Comparison of ENCODE assay signal across 22 cellular contexts in the genomic region with DNA sequence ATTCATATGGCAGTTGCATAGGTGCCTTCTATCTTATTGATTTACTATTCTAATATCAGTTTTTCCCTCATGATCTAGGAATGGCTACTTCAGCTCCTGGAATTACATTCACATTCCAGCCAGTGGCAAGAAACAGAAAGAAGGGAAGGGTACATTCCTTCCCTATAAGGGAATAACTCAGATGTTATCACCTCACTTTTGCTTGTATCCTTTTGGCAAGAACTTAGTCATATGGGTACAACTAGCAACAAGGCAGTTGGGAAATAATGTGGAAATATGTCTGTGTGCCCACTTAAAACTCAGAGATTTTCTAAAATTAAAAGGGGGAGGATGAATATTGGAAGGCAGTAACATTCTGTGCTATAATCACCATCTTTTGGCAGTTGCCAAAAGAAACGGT.
A peak's percentile ranks its signal among the peaks of the same experiment; 100 is the strongest.
DNase-seq lines count a peak whose midpoint lies in the region; ATAC-seq and TF ChIP-seq lines count a peak whose summit lies in the region.
"Had no signal": no experiment of that assay in that cellular context is flagged by ENCODE, and none has a peak within 500 bp of the region (broad histone marks: within the 10 kb centered on the region; RNA-seq: fewer than 3 reads in every experiment).

No MANE protein-coding gene starts in this region.

- H3K4me3 ChIP-seq in fibroblast of the aortic adventitia (ENCODE audit: low read depth, low read length), result no peak overlapping the region
- H3K4me3 ChIP-seq: BLaER1, K562, suprapubic skin had no signal

- peak; percentile 14 for DNase-seq in AG08395 (ENCODE audit: low spot score)
- DNase-seq in HS-27A (ENCODE audit: low read depth), result peak; percentile 24
- DNase-seq in amniotic stem cell (lab: John Stamatoyannopoulos, UW), result peak; percentile 11
- DNase-seq in fibroblast of the aortic adventitia (ENCODE audit: low read depth), result peak; percentile 25
- DNase-seq in middle frontal gyrus (ENCODE audit: extremely low spot score, low spot score), result no peak
- DNase-seq in NOMO-1 treated with dmso at 0.1 percent for 144 hours (lab: John Stamatoyannopoulos, UW; ENCODE audit: unreplicated experiment), result no peak
- DNase-seq: activated CD4-positive, alpha-beta T cell treated with anti-CD3 and anti-CD28 coated beads for 48 hours; activated naive CD4-positive, alpha-beta T cell treated with anti-CD3 and anti-CD28 coated beads for 36 hours; caudate nucleus; DMS79 treated with DMSO at 0.1 percent for 48 hours; naive thymus-derived CD4-positive, alpha-beta T cell; NCI-H187; NCI-H69; stimulated activated CD4-positive, alpha-beta T cell treated with anti-CD3 and anti-CD28 coated beads, Interleukin-2, amount 100 ng/mL, for 48 hours; T-helper 2 cell had no signal

- ATAC-seq in HG03432 (IDR thresholded peaks at IDR 0.05; ENCODE audit: unreplicated experiment) (no peak), GM18909 (IDR thresholded peaks at IDR 0.05; ENCODE audit: poor library complexity, unreplicated experiment) (no peak)
- ATAC-seq: foreskin keratinocyte; K562; naive thymus-derived CD4-positive, alpha-beta T cell; stimulated activated memory B cell treated with anti-CD40 and anti-IgM and Interleukin-4, amounts not matched to agents 10 μg/mL and 1 μg/mL and 100 μg/mL, for 72 hours had no signal

- no peak for TF ChIP-seq CTCF in fibroblast of the aortic adventitia (IDR thresholded peaks at IDR 0.05; ENCODE audit: insufficient read depth, low read length)

Comparison
In these comparisons a context has a peak if more than half of its experiments do, and no peak if none do; other contexts are left out.
1. DNase-seq: peak in AG08395 (single experiment), HS-27A (single experiment), amniotic stem cell (single experiment) and fibroblast of the aortic adventitia (single experiment); none in middle frontal gyrus (single experiment) and NOMO-1 treated with dmso at 0.1 percent for 144 hours (single experiment).